In the genomic region with DNA sequence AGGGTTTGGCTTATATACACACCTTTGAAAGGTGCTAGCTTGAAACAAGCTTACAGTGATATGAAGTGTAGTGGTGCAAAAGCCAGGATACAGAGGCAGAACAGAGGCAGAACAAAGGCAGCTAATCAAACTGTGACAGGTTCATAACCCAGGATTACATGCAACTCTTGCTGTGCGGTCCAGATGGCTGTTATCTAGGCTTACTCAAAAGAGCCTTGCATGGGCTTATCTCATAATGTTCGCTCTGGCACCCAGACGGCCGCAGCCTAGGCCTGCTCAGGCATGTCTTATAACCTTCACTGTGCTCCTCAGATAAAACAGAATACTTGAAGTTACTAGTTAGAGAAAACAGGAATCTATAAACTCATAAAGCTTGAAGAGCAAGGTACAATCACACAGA, we compare ENCODE assay signal across 14 cellular contexts. TPM values are rescaled to one million over a fixed set of nuclear protein-coding genes. Genes with fewer than 3 reads are reported as not detected.
DNase-seq lines count a peak whose midpoint lies in the region; ATAC-seq and TF ChIP-seq lines count a peak whose summit lies in the region.
"Had no signal": no experiment of that assay in that cellular context is flagged by ENCODE, and none has a peak within 500 bp of the region (broad histone marks: within the 10 kb centered on the region; RNA-seq: fewer than 3 reads in every experiment).

No MANE protein-coding gene starts in this region.

- peak; percentile 9 for DNase-seq in IMR-90
- peak; percentile 69 for DNase-seq in OCI-M2 (lab: John Stamatoyannopoulos, UW; ENCODE audit: unreplicated experiment)
- DNase-seq in fibroblast of lung (ENCODE audit: low read depth in 2 of 2) = peak; percentile 10 to 76
- no peak for DNase-seq in activated CD4-positive, alpha-beta T cell treated with anti-CD3 and anti-CD28 coated beads for 1 hour
- no peak for DNase-seq in T-helper 9 cell
- DNase-seq in SKM-1 (lab: John Stamatoyannopoulos, UW; ENCODE audit: unreplicated experiment) = no peak
- DNase-seq: activated CD8-positive, alpha-beta T cell treated with anti-CD3 and anti-CD28 coated beads for 36 hours; activated naive CD4-positive, alpha-beta T cell treated with anti-CD3 and anti-CD28 coated beads for 36 hours; foreskin melanocyte; NK-92 treated with Interleukin-12 subunit alpha and Interleukin-12 subunit beta, amount 100 ng/mL, for 24 hours; stimulated activated CD4-positive, alpha-beta T cell treated with anti-CD3 and anti-CD28 coated beads, Interleukin-2, amount 100 ng/mL, for 24 hours; stimulated activated naive B cell treated with anti-CD40 and anti-IgM and Interleukin-4, amounts not matched to agents 10 μg/mL and 1 μg/mL and 100 μg/mL, for 72 hours had no signal

- H3K4me3 ChIP-seq in IMR-90 (ENCODE audit: insufficient read depth, low read depth, low read length) (no peak overlapping the region), fibroblast of lung (replicated peaks in 1 of 4; ENCODE audit: control extremely low read depth in 1 of 4, insufficient read depth in 1 of 4, low read depth in 3 of 4, low read length in 4 of 4) (no peak overlapping the region), parathyroid adenoma (ENCODE audit: low read depth, low read length) (no peak overlapping the region)

- no peaks in the 10 kb centered on the region for H3K9me3 ChIP-seq in IMR-90 (ENCODE audit: control insufficient read depth, insufficient read depth, low read length)
- no peaks in the 10 kb centered on the region for H3K9me3 ChIP-seq in fibroblast of lung (ENCODE audit: control insufficient read depth, insufficient read depth, low read depth, low read length)
- H3K9me3 ChIP-seq in parathyroid adenoma (ENCODE audit: control insufficient read depth, low read length) = no peaks in the 10 kb centered on the region

- H3K4me2 ChIP-seq in IMR-90 (ENCODE audit: low read depth, low read length) = no peak overlapping the region
- no peak overlapping the region for H3K4me2 ChIP-seq in fibroblast of lung (ENCODE audit: extremely low read depth, insufficient read depth, low read length)
- no peak overlapping the region for H3K4me2 ChIP-seq in parathyroid adenoma (ENCODE audit: low read length)

- H3K23ac ChIP-seq in IMR-90 (ENCODE audit: low read depth, low read length) = no peak overlapping the region

- H3K27ac ChIP-seq in IMR-90 (ENCODE audit: insufficient read depth, low read length) (no peak overlapping the region), fibroblast of lung (ENCODE audit: insufficient read depth, low read length) (no peak overlapping the region), parathyroid adenoma (peak overlapping the region; percentile 24)

- H3K18ac ChIP-seq in IMR-90 (ENCODE audit: low read depth, low read length) = no peak overlapping the region

- no peak overlapping the region for H2BK20ac ChIP-seq in IMR-90 (ENCODE audit: low read depth, low read length)

- TF ChIP-seq RAD21 in IMR-90 (IDR thresholded peaks at IDR 0.05; ENCODE audit: low read length) = no peak

- ATAC-seq in IMR-90 (ENCODE audit: low read depth) = no peak
- ATAC-seq in activated CD4-positive, CD25-positive, alpha-beta regulatory T cell treated with anti-CD3 and anti-CD28 coated beads, Interleukin-2, amount 50 U/mL, for 24 hours = no peak
- ATAC-seq: activated CD8-positive, alpha-beta T cell treated with anti-CD3 and anti-CD28 coated beads for 36 hours; stimulated activated naive B cell treated with anti-CD40 and anti-IgM and Interleukin-4, amounts not matched to agents 10 μg/mL and 1 μg/mL and 100 μg/mL, for 72 hours had no signal

- no peak overlapping the region for H2AK5ac ChIP-seq in IMR-90 (ENCODE audit: low read depth, low read length)

- dilution Hi-C loops in IMR-90 (cut with HindIII; ENCODE audit: low sequenced_read_pairs, unreplicated experiment) = no loop called here

- H4K20me1 ChIP-seq in IMR-90 (ENCODE audit: insufficient read depth, low read length) (no peaks in the 10 kb centered on the region), fibroblast of lung (ENCODE audit: control insufficient read depth, extremely low read depth, insufficient read depth, low read length) (no peaks in the 10 kb centered on the region)

- WGBS in IMR-90 (ENCODE audit: extremely low coverage in 2 of 2, insufficient read length in 1 of 2), 2 experiments = 70% methylated on average over 2 of the region's 4 CpGs; no CpG with 5 or more reads in 1 of the 2 experiments

- no peak overlapping the region for H3K14ac ChIP-seq in IMR-90 (replicated peaks; ENCODE audit: low read depth, low read length)

- TF ChIP-seq POLR2A in IMR-90 (IDR thresholded peaks at IDR 0.05; ENCODE audit: low read depth, low read length) = no peak

- H2AK9ac ChIP-seq in IMR-90 (replicated peaks; ENCODE audit: low read depth, low read length, poor library complexity) = no peak overlapping the region

- no peak overlapping the region for H4K5ac ChIP-seq in IMR-90 (ENCODE audit: low read depth, low read length)

- TF ChIP-seq CTCF in IMR-90 (conservative IDR thresholded peaks at IDR 0.05; ENCODE audit: low read depth, low read length) = no peak
- TF ChIP-seq CTCF in fibroblast of lung (conservative IDR thresholded peaks at IDR 0.05 in 1 of 2, IDR thresholded peaks at IDR 0.05 in 1 of 2; ENCODE audit: low read depth in 1 of 2, low read length in 2 of 2) = no peak
- TF ChIP-seq CTCF in parathyroid adenoma (IDR thresholded peaks at IDR 0.05) = no peak

- no peak overlapping the region for H3K56ac ChIP-seq in IMR-90 (ENCODE audit: extremely low read depth, insufficient read depth, low read length)

- H2AFZ ChIP-seq in IMR-90 (replicated peaks; ENCODE audit: low read length, poor library complexity) = no peak overlapping the region
- H2AFZ ChIP-seq in fibroblast of lung (ENCODE audit: low read length) = no peak overlapping the region
- peak overlapping the region; percentile 29 for H2AFZ ChIP-seq in parathyroid adenoma

- CTCF ChIA-PET in IMR-90 (lab: Yijun Ruan, JAX) = no interaction called here

- POLR2A ChIA-PET in IMR-90 (lab: Charles Lee; ENCODE audit: unreplicated experiment) = no interaction called here

- no peak overlapping the region for H4K8ac ChIP-seq in IMR-90 (ENCODE audit: low read depth in 2 of 2, low read length in 2 of 2)

- BruUV-seq in IMR-90 (replicated peaks; lab: Mats Ljungman, UMichigan) = no TSS peak

- in situ Hi-C loops in IMR-90 (cut with MboI; ENCODE audit: low sequenced_read_pairs) = no loop called here

- H3K9me1 ChIP-seq in IMR-90 (ENCODE audit: insufficient read depth, low read length) = no peaks in the 10 kb centered on the region

- H2BK5ac ChIP-seq in IMR-90 (ENCODE audit: low read depth, low read length, poor library complexity, severe bottlenecking) = no peak overlapping the region

- no peak overlapping the region for H2BK15ac ChIP-seq in IMR-90 (ENCODE audit: low read depth, low read length)

- no peaks in the 10 kb centered on the region for H3K79me2 ChIP-seq in fibroblast of lung (ENCODE audit: control insufficient read depth, insufficient read depth, low read length)
- H3K79me2 ChIP-seq in parathyroid adenoma = no peaks in the 10 kb centered on the region

- no peak overlapping the region for H2BK120ac ChIP-seq in IMR-90 (ENCODE audit: low read depth, low read length)

- H3K4me1 ChIP-seq in IMR-90 (ENCODE audit: control insufficient read depth, insufficient read depth, low read length) (0 out of 2 replicates have a peak, but pooled peaks cover 1% of the 10 kb centered on the region), fibroblast of lung (ENCODE audit: control insufficient read depth, extremely low read depth, insufficient read depth, low read length) (no peaks in the 10 kb centered on the region), parathyroid adenoma (peaks cover 16% of the 10 kb centered on the region)

- H3K9ac ChIP-seq in IMR-90 (ENCODE audit: low read depth, low read length) = no peak overlapping the region
- H3K9ac ChIP-seq in fibroblast of lung (ENCODE audit: insufficient read depth, low read length) = no peak overlapping the region
- no peak overlapping the region for H3K9ac ChIP-seq in parathyroid adenoma

- no peaks in the 10 kb centered on the region for H3K79me1 ChIP-seq in IMR-90 (ENCODE audit: low read depth in 1 of 2, low read length in 2 of 2)

- no peak overlapping the region for H3K4ac ChIP-seq in IMR-90 (ENCODE audit: low read depth, low read length)

- no peak overlapping the region for H4K91ac ChIP-seq in IMR-90 (ENCODE audit: insufficient read depth, low read depth, low read length)

- H3K27me3 ChIP-seq in IMR-90 (ENCODE audit: control insufficient read depth, insufficient read depth, low read length) = peaks cover 30% of the 10 kb centered on the region
- no peaks in the 10 kb centered on the region for H3K27me3 ChIP-seq in fibroblast of lung (ENCODE audit: control insufficient read depth, insufficient read depth, low read length)
- H3K27me3 ChIP-seq in parathyroid adenoma (ENCODE audit: control insufficient read depth, insufficient read depth, low read length) = no peaks in the 10 kb centered on the region

- intact Hi-C loops in IMR-90 (cut with micrococcal nuclease) = no loop called here

- H3K36me3 ChIP-seq in IMR-90 (ENCODE audit: control insufficient read depth, insufficient read depth, low read length) (no peaks in the 10 kb centered on the region), fibroblast of lung (ENCODE audit: control insufficient read depth, insufficient read depth, low read length) (no peaks in the 10 kb centered on the region), parathyroid adenoma (ENCODE audit: control insufficient read depth, insufficient read depth, low read length) (no peaks in the 10 kb centered on the region)

TF ChIP-seq in IMR-90, 13 proteins besides CTCF, POLR2A, EP300 and RAD21:
- TF ChIP-seq MAFK (IDR thresholded peaks at IDR 0.05; ENCODE audit: low read depth, low read length) (no peak), SMC3 (IDR thresholded peaks at IDR 0.05; ENCODE audit: low read depth, low read length) (no peak), FOS (IDR thresholded peaks at IDR 0.05; ENCODE audit: low read depth, low read length) (no peak), RFX5 (IDR thresholded peaks at IDR 0.05; ENCODE audit: low read depth, low read length) (no peak), MAZ (IDR thresholded peaks at IDR 0.05; ENCODE audit: borderline replicate concordance, low read depth, low read length) (no peak), NFE2L2 (IDR thresholded peaks at IDR 0.05; ENCODE audit: low read depth, low read length) (no peak), CEBPB (IDR thresholded peaks at IDR 0.05; ENCODE audit: low read depth, low read length) (no peak), RCOR1 (IDR thresholded peaks at IDR 0.05; ENCODE audit: insufficient replicate concordance, low read length) (no peak)

RNA-seq across cellular contexts. Expression of a gene that starts 22.8 kb away (rescaled TPM):
- total RNA-seq in IMR-90 (2012; rRNA removed) (under 0.01 TPM in 1 of 2 replicates, not detected in the other), fibroblast of lung (under 0.01 and 0.33 TPM in 2 replicates)
- polyA plus RNA-seq in IMR-90 (2012; rRNA removed) (0.07 and 0.20 TPM in 2 replicates), fibroblast of lung (0.17 and 0.25 TPM in 2 replicates)
- 0.05 and 0.11 TPM in 2 replicates for polyA plus RNA-seq in IMR-90 (2012; cell fraction: cytosol; rRNA removed)
- polyA plus RNA-seq in IMR-90 (2012; cell fraction: nucleus; rRNA removed; ENCODE audit: low replicate concordance) = 0.60 and 0.65 TPM in 2 replicates
- polyA plus RNA-seq in fibroblast of lung (2012) = 0.17 and 0.21 TPM in 2 replicates
- polyA minus RNA-seq in fibroblast of lung (ENCODE audit: low replicate concordance) = 1.2 and 1.3 TPM in 2 replicates
- total RNA-seq: activated CD8-positive, alpha-beta T cell treated with anti-CD3 and anti-CD28 coated beads for 36 hours; activated naive CD4-positive, alpha-beta T cell treated with anti-CD3 and anti-CD28 coated beads for 36 hours had no signal

Comparison
In these comparisons a context has a peak if more than half of its experiments do, and no peak if none do; other contexts are left out.
1. DNase-seq: peak in IMR-90 (single experiment), OCI-M2 (single experiment) and fibroblast of lung (2 of 2); none in activated CD4-positive, alpha-beta T cell treated with anti-CD3 and anti-CD28 coated beads for 1 hour (single experiment), T-helper 9 cell (single experiment) and SKM-1 (single experiment).